20 cellular contexts compared by ENCODE assay signal in genomic region chr6:168050225-168050796, GRCh38. TPM values are rescaled to one million over a fixed set of nuclear protein-coding genes. Genes with fewer than 3 reads are reported as not detected.
A peak's percentile ranks its signal among the peaks of the same experiment; 100 is the strongest.
DNase-seq lines count a peak whose midpoint lies in the region; ATAC-seq, FAIRE-seq and TF ChIP-seq lines count a peak whose summit lies in the region.
"Had no signal": no experiment of that assay in that cellular context is flagged by ENCODE, and none has a peak within 500 bp of the region (broad histone marks: within the 10 kb centered on the region; RNA-seq: fewer than 3 reads in every experiment).

No MANE protein-coding gene starts in this region.

- no peak overlapping the region for H3K9ac ChIP-seq in kidney (ENCODE audit: low read length in 2 of 2)

- H3K4me1 Mint-ChIP-seq in nephron progenitor cell: peaks cover 34% of the 10 kb centered on the region
- H3K4me1 Mint-ChIP-seq: CD4-positive, CD25-positive, alpha-beta regulatory T cell had no signal

- H3K36me3 Mint-ChIP-seq in nephron progenitor cell (ENCODE audit: low read depth): no peaks in the 10 kb centered on the region
- H3K36me3 Mint-ChIP-seq: CD4-positive, CD25-positive, alpha-beta regulatory T cell had no signal

- no peak overlapping the region for H3K4me3 ChIP-seq in heart right ventricle
- H3K4me3 ChIP-seq in kidney (ENCODE audit: low read length in 2 of 2): no peak overlapping the region
- H3K4me3 ChIP-seq: SJCRH30 had no signal

- H3K27me3 ChIP-seq in heart right ventricle: no peaks in the 10 kb centered on the region

- H3K9me3 Mint-ChIP-seq in nephron progenitor cell: no peaks in the 10 kb centered on the region
- H3K9me3 Mint-ChIP-seq: CD4-positive, CD25-positive, alpha-beta regulatory T cell had no signal

- H3K27me3 Mint-ChIP-seq in nephron progenitor cell (ENCODE audit: low read depth, poor library complexity): peaks cover 3% of the 10 kb centered on the region
- H3K27me3 Mint-ChIP-seq: CD4-positive, CD25-positive, alpha-beta regulatory T cell had no signal

- H3K4me3 Mint-ChIP-seq in nephron progenitor cell: no peak overlapping the region
- H3K4me3 Mint-ChIP-seq: CD4-positive, CD25-positive, alpha-beta regulatory T cell had no signal

- H3K4me1 ChIP-seq in heart right ventricle (peaks cover 22 to 37% (median 34%) of the 10 kb centered on the region in 9 donors), kidney (ENCODE audit: control insufficient read depth in 1 of 2, insufficient read depth in 1 of 2, low read depth in 1 of 2, low read length in 2 of 2) (peaks cover 0 to 9% of the 10 kb centered on the region in 2 donors)
- H3K4me1 ChIP-seq: SJCRH30 had no signal

- ATAC-seq in left ventricle myocardium superior (no peak), heart right ventricle (no peak)

- WGBS in heart right ventricle, 2 donors: 83 to 85% methylated on average over 23 to 25 of the region's 25 CpGs

- no peaks in the 10 kb centered on the region for H3K9me3 ChIP-seq in heart right ventricle
- no peaks in the 10 kb centered on the region for H3K9me3 ChIP-seq in kidney (ENCODE audit: control insufficient read depth in 1 of 2, low read length in 2 of 2)
- H3K9me3 ChIP-seq: SJCRH30 had no signal

- no peak overlapping the region for H3K27ac Mint-ChIP-seq in nephron progenitor cell
- H3K27ac Mint-ChIP-seq: CD4-positive, CD25-positive, alpha-beta regulatory T cell had no signal

- DNase-seq in left ventricle myocardium superior (peak; percentile 33), heart right ventricle (no peak), kidney (peak; percentile 70), nephron progenitor cell (peak; percentile 36), NCI-H2196 treated with DMSO at 0.1 percent for 48 hours (lab: John Stamatoyannopoulos, UW; ENCODE audit: unreplicated experiment) (no peak), Ammon's horn (ENCODE audit: low spot score) (no peak), glomerular visceral epithelial cell (ENCODE audit: extremely low spot score) (no peak), dermis blood vessel endothelial cell (no peak)
- DNase-seq: CD4-positive, CD25-positive, alpha-beta regulatory T cell; EL; Kasumi-1; NCI-H1105 treated with DMSO at 0.1 percent for 48 hours; NCI-H187; NCI-H446; NK-92 treated with Interleukin-12 subunit alpha and Interleukin-12 subunit beta, amount 100 ng/mL, for 24 hours; OCI-M1; RPMI8226 had no signal

- H3K27ac ChIP-seq in heart right ventricle: no peak overlapping the region
- no peak overlapping the region for H3K27ac ChIP-seq in kidney (ENCODE audit: low read depth in 2 of 2, low read length in 2 of 2)
- H3K27ac ChIP-seq: SJCRH30 had no signal

- FAIRE-seq in kidney (lab: Jason Lieb, UNC): no peak

- TF ChIP-seq CTCF in heart right ventricle (IDR thresholded peaks at IDR 0.05) (no peak), kidney (IDR thresholded peaks at IDR 0.05; ENCODE audit: borderline replicate concordance, extremely low read depth, insufficient read depth) (no peak), nephron progenitor cell (IDR thresholded peaks at IDR 0.05) (no peak)

- no peaks in the 10 kb centered on the region for H3K36me3 ChIP-seq in heart right ventricle
- no peaks in the 10 kb centered on the region for H3K36me3 ChIP-seq in kidney (ENCODE audit: control insufficient read depth in 1 of 2, insufficient read depth in 2 of 2, low read length in 2 of 2)
- H3K36me3 ChIP-seq: SJCRH30 had no signal

- intact Hi-C loops in left ventricle myocardium superior (cut with micrococcal nuclease): no loop called here
- intact Hi-C loops in heart right ventricle (cut with DNase I): loop anchor here in 6 of 10 donors (5.0 to 10.0 kb wide), 5 partner anchors 116 to 146 kb away; no protein-coding TSS in a partner anchor
- intact Hi-C loops in kidney (cut with DNase I): no loop called here

RNA-seq across cellular contexts. Expression of gene FRMD1, which starts 28.7 kb away (rescaled TPM):
- 0.45 TPM for total RNA-seq in left ventricle myocardium superior
- 1 to 10 TPM in 1 of 10 donors, under 1 TPM in 5, not detected in 4; 0.15 to 1.3 (median 0.24) TPM for total RNA-seq in heart right ventricle
- under 1 TPM; 0.12 to 0.22 TPM for polyA plus RNA-seq in heart right ventricle
- total RNA-seq in kidney: 1.1 TPM
- 7.5 TPM for polyA plus RNA-seq in kidney (ENCODE audit: insufficient read depth, low read depth, low replicate concordance)
- not detected in 2 replicates for total RNA-seq in dermis blood vessel endothelial cell
- total RNA-seq: A673; CD4-positive, CD25-positive, alpha-beta regulatory T cell; H7; SJCRH30 had no signal
- polyA plus RNA-seq: CD4-positive, CD25-positive, alpha-beta regulatory T cell had no signal

RNA-seq across cellular contexts. Expression of gene KIF25, which starts 52.8 kb away (rescaled TPM):
- total RNA-seq in left ventricle myocardium superior (not detected), heart right ventricle (under 1 TPM in 6 of 10 donors, not detected in 4; 0.18 to 0.80 (median 0.39) TPM), kidney (not detected), dermis blood vessel endothelial cell (not detected in 2 replicates)
- polyA plus RNA-seq in heart right ventricle (under 1 TPM; 0.38 to 0.95 TPM), kidney (ENCODE audit: insufficient read depth, low read depth, low replicate concordance) (not detected)
- total RNA-seq: CD4-positive, CD25-positive, alpha-beta regulatory T cell had no signal
- polyA plus RNA-seq: CD4-positive, CD25-positive, alpha-beta regulatory T cell had no signal

Comparison
In these comparisons a context has a peak if more than half of its experiments do, and no peak if none do; other contexts are left out.
1. DNase-seq: peak in left ventricle myocardium superior (single experiment), kidney (single experiment) and nephron progenitor cell (single experiment); none in heart right ventricle (0 of 2), NCI-H2196 treated with DMSO at 0.1 percent for 48 hours (single experiment), Ammon's horn (single experiment), glomerular visceral epithelial cell (single experiment) and dermis blood vessel endothelial cell (single experiment).
2. intact Hi-C loops: an anchor here in heart right ventricle (5.0 to 10.0 kb wide); none called in left ventricle myocardium superior and kidney.